In the genomic region with DNA sequence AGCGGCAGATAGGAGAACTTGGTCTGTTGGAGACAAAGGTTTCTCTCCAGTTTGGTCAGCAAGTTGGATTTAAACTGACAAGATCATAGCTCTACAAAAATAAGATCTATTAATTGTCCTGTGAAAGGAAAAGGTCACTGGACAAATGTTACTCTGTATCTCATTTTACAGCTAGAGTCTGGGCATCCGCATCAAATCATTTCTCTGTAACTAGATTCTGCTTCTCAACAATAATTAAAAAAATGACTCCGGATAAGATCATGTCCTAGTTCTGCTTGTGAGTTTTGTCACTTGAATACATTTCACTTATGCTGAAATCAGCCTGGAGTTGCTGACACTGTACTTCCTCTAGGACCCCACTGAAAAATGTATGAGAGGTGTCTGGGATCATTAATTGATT, we compare ENCODE assay signal across 23 cellular contexts.
"Had no signal": no experiment of that assay in that cellular context is flagged by ENCODE, and none has a peak within 500 bp of the region (broad histone marks: within the 10 kb centered on the region; RNA-seq: fewer than 3 reads in every experiment).

No MANE protein-coding gene starts in this region.

- H3K9me3 ChIP-seq: esophagus muscularis mucosa, gastroesophageal sphincter, heart left ventricle, left lung, lower lobe of right lung had no signal

- DNase-seq: dermis blood vessel endothelial cell; dorsolateral prefrontal cortex; effector CD4-positive, alpha-beta T cell; effector memory CD4-positive, alpha-beta T cell; foreskin keratinocyte; heart left ventricle; hypothalamus; immature natural killer cell; kidney; kidney glomerular epithelial cell; left colon; left lung; left ventricle myocardium superior; lower lobe of right lung; mesendoderm; midbrain had no signal

- H3K4me3 ChIP-seq: coronary artery, dorsolateral prefrontal cortex, esophagus muscularis mucosa, gastroesophageal sphincter, heart left ventricle, hepatocyte, left lung, lower lobe of right lung had no signal

- H3K4me2 ChIP-seq: hepatocyte had no signal

- H3K79me2 ChIP-seq: hepatocyte had no signal

- H3K27me3 ChIP-seq: esophagus muscularis mucosa, foreskin keratinocyte, gastroesophageal sphincter, heart left ventricle, hepatocyte, left lung had no signal

- H3K27ac ChIP-seq: coronary artery, dorsolateral prefrontal cortex, esophagus muscularis mucosa, foreskin keratinocyte, gastroesophageal sphincter, heart left ventricle, hepatocyte, left lung, lower lobe of right lung had no signal

- FAIRE-seq: colon, endothelial cell of umbilical vein, frontal cortex, kidney had no signal

- H3K36me3 ChIP-seq: esophagus muscularis mucosa, gastroesophageal sphincter, heart left ventricle, left lung, lower lobe of right lung had no signal

- ATAC-seq: foreskin keratinocyte, gastroesophageal sphincter, heart left ventricle, left colon, left lung, left ventricle myocardium superior, lower lobe of right lung had no signal

- H3K4me1 ChIP-seq: gastroesophageal sphincter, heart left ventricle, left lung, lower lobe of right lung had no signal

- H2AFZ ChIP-seq: hepatocyte had no signal
